In genomic region chr15:22163715-22164114, GRCh38 we compare ENCODE assay signal across 7 cellular contexts.
DNase-seq lines count a peak whose midpoint lies in the region; ATAC-seq and TF ChIP-seq lines count a peak whose summit lies in the region.
"Not testable (repeated sequence)": the region's sequence is repeated elsewhere in the genome, so short reads cannot be mapped to it uniquely, and the experiment has no call there.

No MANE protein-coding gene starts in this region.

- not testable (repeated sequence) for H3K27me3 Mint-ChIP-seq in CD4-positive, alpha-beta T cell; activated CD8-positive, alpha-beta memory T cell treated with anti-CD3 and anti-CD28 coated beads, Interleukin-2, amount 10 ng/mL, durations not matched to agents 7 days and 5 days; effector memory CD8-positive, alpha-beta T cell

- not testable (repeated sequence) for H3K27me3 ChIP-seq in CD4-positive, alpha-beta T cell (ENCODE audit: control insufficient read depth, insufficient read depth, low read length)

- ATAC-seq in CD4-positive, alpha-beta T cell (ENCODE audit: poor library complexity), result peak; percentile 49
- peak; percentile 15 for ATAC-seq in HG02885 (IDR thresholded peaks at IDR 0.05; ENCODE audit: poor library complexity, unreplicated experiment)
- peak; percentile 72 to 80 for ATAC-seq in activated CD4-positive, CD25-positive, alpha-beta regulatory T cell treated with anti-CD3 and anti-CD28 coated beads, Interleukin-2, amount 50 U/mL, for 24 hours
- peak; percentile 16 for ATAC-seq in activated CD8-positive, alpha-beta memory T cell treated with anti-CD3 and anti-CD28 coated beads, Interleukin-2, amount 10 ng/mL, durations not matched to agents 7 days and 5 days
- ATAC-seq in activated naive CD4-positive, alpha-beta T cell treated with anti-CD3 and anti-CD28 coated beads, Interleukin-2, amount 50 U/mL, for 72 hours, result peak; percentile 55 to 71
- ATAC-seq in effector memory CD8-positive, alpha-beta T cell (replicated peaks), result peak; percentile 36
- peak; percentile 71 for ATAC-seq in stimulated activated effector memory CD8-positive, alpha-beta T cell treated with anti-CD3 and anti-CD28 coated beads, Interleukin-12 subunit alpha, Interleukin-12 subunit beta, amount 100 ng/mL, for 72 hours

- TF ChIP-seq CTCF in CD4-positive, alpha-beta T cell (IDR thresholded peaks at IDR 0.05), result not testable (repeated sequence)

- POLR2A ChIA-PET in CD4-positive, alpha-beta T cell (lab: Charles Lee), result not testable (repeated sequence)

- intact Hi-C loops in CD4-positive, alpha-beta T cell (cut with DNase I, micrococcal nuclease), result not testable (repeated sequence)

- not testable (repeated sequence) for H3K4me3 Mint-ChIP-seq in CD4-positive, alpha-beta T cell; activated CD8-positive, alpha-beta memory T cell treated with anti-CD3 and anti-CD28 coated beads, Interleukin-2, amount 10 ng/mL, durations not matched to agents 7 days and 5 days; effector memory CD8-positive, alpha-beta T cell; stimulated activated effector memory CD8-positive, alpha-beta T cell treated with anti-CD3 and anti-CD28 coated beads, Interleukin-12 subunit alpha, Interleukin-12 subunit beta, amount 100 ng/mL, for 72 hours

- H3K9me3 Mint-ChIP-seq in CD4-positive, alpha-beta T cell; activated CD8-positive, alpha-beta memory T cell treated with anti-CD3 and anti-CD28 coated beads, Interleukin-2, amount 10 ng/mL, durations not matched to agents 7 days and 5 days (ENCODE audit: low read depth); activated naive CD4-positive, alpha-beta T cell treated with anti-CD3 and anti-CD28 coated beads, Interleukin-2, amount 50 U/mL, for 72 hours; effector memory CD8-positive, alpha-beta T cell; stimulated activated effector memory CD8-positive, alpha-beta T cell treated with anti-CD3 and anti-CD28 coated beads, Interleukin-12 subunit alpha, Interleukin-12 subunit beta, amount 100 ng/mL, for 72 hours: not testable (repeated sequence)

- H3K4me1 Mint-ChIP-seq in CD4-positive, alpha-beta T cell (ENCODE audit: low read depth); activated CD8-positive, alpha-beta memory T cell treated with anti-CD3 and anti-CD28 coated beads, Interleukin-2, amount 10 ng/mL, durations not matched to agents 7 days and 5 days; effector memory CD8-positive, alpha-beta T cell (ENCODE audit: low read depth in 2 of 2); stimulated activated effector memory CD8-positive, alpha-beta T cell treated with anti-CD3 and anti-CD28 coated beads, Interleukin-12 subunit alpha, Interleukin-12 subunit beta, amount 100 ng/mL, for 72 hours: not testable (repeated sequence)

- not testable (repeated sequence) for H3K27ac ChIP-seq in CD4-positive, alpha-beta T cell (ENCODE audit: low read depth, low read length)

- H3K9me3 ChIP-seq in CD4-positive, alpha-beta T cell (ENCODE audit: control insufficient read depth, low read length), result not testable (repeated sequence)

- DNase-seq in CD4-positive, alpha-beta T cell; activated CD8-positive, alpha-beta memory T cell treated with anti-CD3 and anti-CD28 coated beads, Interleukin-2, amount 10 ng/mL, durations not matched to agents 7 days and 5 days; activated naive CD4-positive, alpha-beta T cell treated with anti-CD3 and anti-CD28 coated beads, Interleukin-2, amount 50 U/mL, for 72 hours (ENCODE audit: low spot score in 2 of 2); effector memory CD8-positive, alpha-beta T cell; stimulated activated effector memory CD8-positive, alpha-beta T cell treated with anti-CD3 and anti-CD28 coated beads, Interleukin-12 subunit alpha, Interleukin-12 subunit beta, amount 100 ng/mL, for 72 hours (ENCODE audit: low spot score in 2 of 2): not testable (repeated sequence)

- not testable (repeated sequence) for H3K36me3 Mint-ChIP-seq in CD4-positive, alpha-beta T cell (ENCODE audit: low read depth); activated CD8-positive, alpha-beta memory T cell treated with anti-CD3 and anti-CD28 coated beads, Interleukin-2, amount 10 ng/mL, durations not matched to agents 7 days and 5 days; activated naive CD4-positive, alpha-beta T cell treated with anti-CD3 and anti-CD28 coated beads, Interleukin-2, amount 50 U/mL, for 72 hours; effector memory CD8-positive, alpha-beta T cell (ENCODE audit: insufficient read depth); stimulated activated effector memory CD8-positive, alpha-beta T cell treated with anti-CD3 and anti-CD28 coated beads, Interleukin-12 subunit alpha, Interleukin-12 subunit beta, amount 100 ng/mL, for 72 hours

- CTCF ChIA-PET in CD4-positive, alpha-beta T cell (lab: Charles Lee); activated CD8-positive, alpha-beta memory T cell treated with anti-CD3 and anti-CD28 coated beads, Interleukin-2, amount 10 ng/mL, durations not matched to agents 7 days and 5 days (lab: Charles Lee): not testable (repeated sequence)

- H3K27ac Mint-ChIP-seq in CD4-positive, alpha-beta T cell; activated CD8-positive, alpha-beta memory T cell treated with anti-CD3 and anti-CD28 coated beads, Interleukin-2, amount 10 ng/mL, durations not matched to agents 7 days and 5 days; activated naive CD4-positive, alpha-beta T cell treated with anti-CD3 and anti-CD28 coated beads, Interleukin-2, amount 50 U/mL, for 72 hours; effector memory CD8-positive, alpha-beta T cell; stimulated activated effector memory CD8-positive, alpha-beta T cell treated with anti-CD3 and anti-CD28 coated beads, Interleukin-12 subunit alpha, Interleukin-12 subunit beta, amount 100 ng/mL, for 72 hours: not testable (repeated sequence)

Comparison
In these comparisons a context has a peak if more than half of its experiments do, and no peak if none do; other contexts are left out.
1. ATAC-seq: peak in every context shown above with its lines; median percentile 76 in activated CD4-positive, CD25-positive, alpha-beta regulatory T cell treated with anti-CD3 and anti-CD28 coated beads, Interleukin-2, amount 50 U/mL, for 24 hours; 71 in stimulated activated effector memory CD8-positive, alpha-beta T cell treated with anti-CD3 and anti-CD28 coated beads, Interleukin-12 subunit alpha, Interleukin-12 subunit beta, amount 100 ng/mL, for 72 hours; 63 in activated naive CD4-positive, alpha-beta T cell treated with anti-CD3 and anti-CD28 coated beads, Interleukin-2, amount 50 U/mL, for 72 hours; 49 in CD4-positive, alpha-beta T cell; 36 in effector memory CD8-positive, alpha-beta T cell; 16 in activated CD8-positive, alpha-beta memory T cell treated with anti-CD3 and anti-CD28 coated beads, Interleukin-2, amount 10 ng/mL, durations not matched to agents 7 days and 5 days; 15 in HG02885.